ENCODE assay signal across 7 cellular contexts in genomic region chr4:9486880-9487279, GRCh38. TPM values are rescaled to one million over a fixed set of nuclear protein-coding genes. Genes with fewer than 3 reads are reported as not detected.
"Had no signal": no experiment of that assay in that cellular context is flagged by ENCODE, and none has a peak within 500 bp of the region (broad histone marks: within the 10 kb centered on the region; RNA-seq: fewer than 3 reads in every experiment).

No MANE protein-coding gene starts in this region.

RNA-seq across cellular contexts. Expression of gene DEFB131A, which starts 42.7 kb away (rescaled TPM):
- total RNA-seq: GM23248, GM23338, H1, H4, H7, H9, HFFc6 had no signal
- polyA plus RNA-seq: GM23248, GM23338, H1 had no signal
